Comparison of ENCODE assay signal across 8 cellular contexts in genomic region chr12:48995061-48995879, GRCh38. TPM values are rescaled to one million over a fixed set of nuclear protein-coding genes. Genes with fewer than 3 reads are reported as not detected.
A peak's percentile ranks its signal among the peaks of the same experiment; 100 is the strongest.
DNase-seq lines count a peak whose midpoint lies in the region; ATAC-seq and TF ChIP-seq lines count a peak whose summit lies in the region.

No MANE protein-coding gene starts in this region.

- H3K9me3 Mint-ChIP-seq in chondrocyte (ENCODE audit: low read depth) = no peaks in the 10 kb centered on the region
- H3K9me3 Mint-ChIP-seq in stimulated activated naive B cell treated with anti-CD40 and anti-IgM and Interleukin-4, amounts not matched to agents 10 μg/mL and 1 μg/mL and 100 μg/mL, for 72 hours = no peaks in the 10 kb centered on the region

- ATAC-seq in stimulated activated naive B cell treated with anti-CD40 and anti-IgM and Interleukin-4, amounts not matched to agents 10 μg/mL and 1 μg/mL and 100 μg/mL, for 72 hours (replicated peaks) = no peak
- no peak for ATAC-seq in GM21737 (IDR thresholded peaks at IDR 0.05; ENCODE audit: unreplicated experiment)

- peak; percentile 97 for DNase-seq in AG08395 (ENCODE audit: low spot score)
- DNase-seq in NCI-H1417 treated with DMSO at 0.1 percent for 48 hours (lab: John Stamatoyannopoulos, UW) = peak; percentile 35
- DNase-seq in SW 1271 (lab: John Stamatoyannopoulos, UW) = peak; percentile 39 to 80
- DNase-seq in chondrocyte (ENCODE audit: low spot score) = peak; percentile 96
- DNase-seq in kidney tubule cell (ENCODE audit: low spot score) = peak; percentile 80
- DNase-seq in stimulated activated naive B cell treated with anti-CD40 and anti-IgM and Interleukin-4, amounts not matched to agents 10 μg/mL and 1 μg/mL and 100 μg/mL, for 72 hours = peak; percentile 39

- H3K36me3 Mint-ChIP-seq in chondrocyte (ENCODE audit: low read depth) = no peaks in the 10 kb centered on the region
- peaks cover 1 to 2% of the 10 kb centered on the region in 2 donors for H3K36me3 Mint-ChIP-seq in stimulated activated naive B cell treated with anti-CD40 and anti-IgM and Interleukin-4, amounts not matched to agents 10 μg/mL and 1 μg/mL and 100 μg/mL, for 72 hours

- H3K4me3 Mint-ChIP-seq in chondrocyte (ENCODE audit: unreplicated experiment) = peak overlapping the region; percentile 57
- peak overlapping the region; percentile 15 to 81 for H3K4me3 Mint-ChIP-seq in stimulated activated naive B cell treated with anti-CD40 and anti-IgM and Interleukin-4, amounts not matched to agents 10 μg/mL and 1 μg/mL and 100 μg/mL, for 72 hours

- peaks cover 6% of the 10 kb centered on the region for H3K27me3 Mint-ChIP-seq in chondrocyte (ENCODE audit: low read depth)
- peaks cover 30 to 39% of the 10 kb centered on the region in 2 donors for H3K27me3 Mint-ChIP-seq in stimulated activated naive B cell treated with anti-CD40 and anti-IgM and Interleukin-4, amounts not matched to agents 10 μg/mL and 1 μg/mL and 100 μg/mL, for 72 hours

- H3K27ac Mint-ChIP-seq in chondrocyte (ENCODE audit: unreplicated experiment) = no peak overlapping the region
- peak overlapping the region; percentile 57 for H3K27ac Mint-ChIP-seq in stimulated activated naive B cell treated with anti-CD40 and anti-IgM and Interleukin-4, amounts not matched to agents 10 μg/mL and 1 μg/mL and 100 μg/mL, for 72 hours

- peak; percentile 93 for TF ChIP-seq CTCF in GM12875 (IDR thresholded peaks at IDR 0.05; ENCODE audit: borderline replicate concordance, insufficient read depth, low read depth, low read length)
- peak; percentile 86 for TF ChIP-seq CTCF in chondrocyte (IDR thresholded peaks at IDR 0.05)

- no peak overlapping the region for H3K4me3 ChIP-seq in GM12875 (ENCODE audit: low read depth, low read length)

- H3K4me1 Mint-ChIP-seq in chondrocyte (ENCODE audit: low read depth) = peaks cover 23% of the 10 kb centered on the region
- peaks cover 28 to 50% of the 10 kb centered on the region in 2 donors for H3K4me1 Mint-ChIP-seq in stimulated activated naive B cell treated with anti-CD40 and anti-IgM and Interleukin-4, amounts not matched to agents 10 μg/mL and 1 μg/mL and 100 μg/mL, for 72 hours

RNA-seq across cellular contexts. Expression of gene DDN, which starts 3.9 kb away (rescaled TPM):
- total RNA-seq in chondrocyte = 0.10 to 0.74 TPM (median 0.72 TPM) in 3 replicates

RNA-seq across cellular contexts. Expression of gene WNT1, which starts 17.1 kb away (rescaled TPM):
- total RNA-seq in chondrocyte = not detected in 3 replicates

RNA-seq across cellular contexts. Expression of gene PRKAG1, which starts 23.3 kb away (rescaled TPM):
- 61.5 to 77.1 TPM (median 61.7 TPM) in 3 replicates for total RNA-seq in chondrocyte

RNA-seq across cellular contexts. Expression of gene WNT10B, which starts 23.7 kb away (rescaled TPM):
- total RNA-seq in chondrocyte = 0.25 to 0.39 TPM in 2 of 3 replicates, not detected in the other

RNA-seq across cellular contexts. Expression of gene ARF3, which starts 38.0 kb away (rescaled TPM):
- total RNA-seq in chondrocyte = 116 to 128 TPM (median 126 TPM) in 3 replicates

Comparison
In these comparisons a context has a peak if more than half of its experiments do, and no peak if none do; other contexts are left out.
1. DNase-seq: peak in every context shown above with its lines; median percentile 97 in AG08395; 96 in chondrocyte; 80 in kidney tubule cell; 60 in SW 1271; 39 in stimulated activated naive B cell treated with anti-CD40 and anti-IgM and Interleukin-4, amounts not matched to agents 10 μg/mL and 1 μg/mL and 100 μg/mL, for 72 hours; 35 in NCI-H1417 treated with DMSO at 0.1 percent for 48 hours.